In the genomic region with DNA sequence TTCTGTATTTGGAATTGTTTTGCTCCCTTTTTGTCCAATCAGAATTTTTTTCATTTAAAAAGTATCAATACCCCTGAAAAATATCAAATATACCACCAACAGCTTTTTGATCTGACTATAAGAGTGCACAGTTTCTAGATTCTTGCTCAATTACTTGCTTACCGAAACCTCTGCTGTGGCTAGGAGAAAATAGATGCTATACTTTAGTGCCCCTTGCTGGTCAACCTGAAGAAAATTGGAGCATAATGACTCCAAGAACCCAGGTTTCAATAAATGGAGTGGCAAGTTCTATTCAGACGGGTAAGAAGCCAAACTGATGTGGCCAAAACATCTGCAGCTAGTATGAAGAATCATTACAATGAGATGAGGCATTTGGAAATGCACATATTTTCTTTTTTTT, we compare ENCODE assay signal across 9 cellular contexts.
DNase-seq lines count a peak whose midpoint lies in the region; ATAC-seq and TF ChIP-seq lines count a peak whose summit lies in the region.
"Had no signal": no experiment of that assay in that cellular context is flagged by ENCODE, and none has a peak within 500 bp of the region (broad histone marks: within the 10 kb centered on the region; RNA-seq: fewer than 3 reads in every experiment).

No MANE protein-coding gene starts in this region.

- H3K4me2 ChIP-seq in mammary epithelial cell (ENCODE audit: insufficient read depth, low read depth, low read length): no peak overlapping the region

- 0% methylated on average over 2 of the region's 2 CpGs for WGBS in mammary epithelial cell (ENCODE audit: low coverage, missing lambda C conversion rate)

- no peaks in the 10 kb centered on the region for H3K79me2 ChIP-seq in mammary epithelial cell (ENCODE audit: insufficient read depth, low read length)

- in situ Hi-C loops in mammary epithelial cell (cut with MboI; ENCODE audit: low sequenced_read_pairs in 2 of 2): loop anchor here (5.0 to 25.0 kb wide), 2 partner anchors 69 to 211 kb away; no protein-coding TSS in a partner anchor

- H3K27me3 ChIP-seq in mammary epithelial cell (ENCODE audit: insufficient read depth, low read length): no peaks in the 10 kb centered on the region
- H3K27me3 ChIP-seq: SJSA1 had no signal

- no peak overlapping the region for H3K27ac ChIP-seq in mammary epithelial cell (ENCODE audit: insufficient read depth, low read depth, low read length)
- H3K27ac ChIP-seq: SJSA1 had no signal

- no peak overlapping the region for H3K9ac ChIP-seq in mammary epithelial cell (ENCODE audit: insufficient read depth, low read length)

- TF ChIP-seq CTCF in GM12874 (IDR thresholded peaks at IDR 0.05; ENCODE audit: insufficient read depth, low read depth, low read length) (0 out of 2 replicates have a peak, but pooled peaks have one; percentile 12), mammary epithelial cell (conservative IDR thresholded peaks at IDR 0.05 in 1 of 2, IDR thresholded peaks at IDR 0.05 in 1 of 2; ENCODE audit: extremely low read depth in 1 of 2, insufficient read depth in 1 of 2, low read depth in 1 of 2, low read length in 2 of 2) (peak; percentile 47 to 74)

- DNase-seq in MV-4-11 (lab: John Stamatoyannopoulos, UW) (peak; percentile 69), mammary epithelial cell (peak; percentile 52), myocyte (ENCODE audit: low read depth) (peak; percentile 72), occipital lobe (lab: John Stamatoyannopoulos, UW) (no peak), activated gamma-delta T cell (lab: John Stamatoyannopoulos, UW) (no peak)
- DNase-seq in stimulated activated CD4-positive, alpha-beta T cell treated with anti-CD3 and anti-CD28 coated beads, Interleukin-12 subunit alpha, Interleukin-12 subunit beta, amount 100 ng/mL, for 4 hours: no peak

- CTCF ChIA-PET in mammary epithelial cell (lab: Charles Lee; ENCODE audit: low non-redundant PET): interaction anchor here (0.6 to 1.1 kb wide), 3 partner anchors 71 to 516 kb away, joined by 3 to 18 read pairs (median 14); no protein-coding TSS in a partner anchor

- H4K20me1 ChIP-seq in mammary epithelial cell (ENCODE audit: insufficient read depth, low read length): no peaks in the 10 kb centered on the region

- no peak overlapping the region for H3K4me3 ChIP-seq in mammary epithelial cell (replicated peaks in 1 of 3; ENCODE audit: insufficient read depth in 1 of 3, low read depth in 2 of 3, low read length in 3 of 3)
- H3K4me3 ChIP-seq: SJSA1 had no signal

- no peaks in the 10 kb centered on the region for H3K9me3 ChIP-seq in mammary epithelial cell (replicated peaks; ENCODE audit: insufficient read depth, low read length)
- H3K9me3 ChIP-seq: SJSA1 had no signal

- BruUV-seq in mammary epithelial cell (replicated peaks; lab: Mats Ljungman, UMichigan): no TSS peak

- intact Hi-C loops in mammary epithelial cell (cut with micrococcal nuclease): loop anchor here (1.0 kb wide), 3 partner anchors 74 to 744 kb away; no protein-coding TSS in a partner anchor

- H2AFZ ChIP-seq in mammary epithelial cell (ENCODE audit: low read depth, low read length): no peak overlapping the region

- H3K4me1 ChIP-seq in mammary epithelial cell (ENCODE audit: insufficient read depth, low read length): no peaks in the 10 kb centered on the region
- H3K4me1 ChIP-seq: SJSA1 had no signal

- no peaks in the 10 kb centered on the region for H3K36me3 ChIP-seq in mammary epithelial cell (ENCODE audit: insufficient read depth, low read length)
- H3K36me3 ChIP-seq: SJSA1 had no signal

- dilution Hi-C loops in mammary epithelial cell (cut with HindIII; ENCODE audit: low sequenced_read_pairs): no loop called here

- no peak for ATAC-seq in HG03139 (IDR thresholded peaks at IDR 0.05; ENCODE audit: unreplicated experiment)

Comparison
In these comparisons a context has a peak if more than half of its experiments do, and no peak if none do; other contexts are left out.
1. DNase-seq: peak in MV-4-11 (single experiment), mammary epithelial cell (single experiment) and myocyte (single experiment); none in occipital lobe (single experiment), activated gamma-delta T cell (single experiment) and stimulated activated CD4-positive, alpha-beta T cell treated with anti-CD3 and anti-CD28 coated beads, Interleukin-12 subunit alpha, Interleukin-12 subunit beta, amount 100 ng/mL, for 4 hours (single experiment).